Comparison of ENCODE assay signal across 22 cellular contexts in the genomic region with DNA sequence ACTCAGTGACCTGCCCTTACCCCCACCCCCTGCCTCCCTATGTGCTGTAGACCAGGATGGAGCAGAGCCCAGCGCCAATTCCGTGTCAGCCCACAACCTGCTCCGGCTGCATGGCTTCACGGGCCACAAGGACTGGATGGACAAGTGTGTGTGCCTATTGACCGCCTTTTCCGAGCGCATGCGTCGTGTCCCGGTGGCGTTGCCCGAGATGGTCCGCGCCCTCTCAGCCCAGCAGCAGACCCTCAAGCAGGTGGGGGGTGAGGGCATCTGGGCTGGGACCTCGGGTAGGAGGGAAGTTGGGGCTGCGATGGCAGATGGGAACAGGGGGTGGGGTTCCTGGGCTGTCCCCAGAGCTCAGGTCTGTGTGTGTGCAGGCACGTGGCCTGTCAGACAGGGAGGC. TPM values are rescaled to one million over a fixed set of nuclear protein-coding genes. Genes with fewer than 3 reads are reported as not detected.
DNase-seq lines count a peak whose midpoint lies in the region; ATAC-seq, FAIRE-seq and TF ChIP-seq lines count a peak whose summit lies in the region.
"Had no signal": no experiment of that assay in that cellular context is flagged by ENCODE, and none has a peak within 500 bp of the region (broad histone marks: within the 10 kb centered on the region; RNA-seq: fewer than 3 reads in every experiment).

No MANE protein-coding gene starts in this region.

- peaks cover 0 to 30% of the 10 kb centered on the region in 2 experiments; a peak in 2 of 3 replicates for H3K36me3 ChIP-seq in HEK293 (ENCODE audit: control insufficient read depth in 2 of 2, insufficient read depth in 1 of 2, low read length in 2 of 2)
- H3K36me3 ChIP-seq in H1 (ENCODE audit: control insufficient read depth in 2 of 4, insufficient read depth in 4 of 4, low read length in 3 of 4), result no peaks in the 10 kb centered on the region
- H3K36me3 ChIP-seq in aorta (ENCODE audit: control insufficient read depth in 1 of 2, insufficient read depth in 2 of 2, low read length in 1 of 2), result peaks cover 0 to 2% of the 10 kb centered on the region in 2 donors
- H3K36me3 ChIP-seq: BE2C; BLaER1 treated with 17β-estradiol and CSF1 and Interleukin-3, amounts not matched to agents 10 nM and 100 nM had no signal

- H3K79me2 ChIP-seq in H1 (ENCODE audit: control insufficient read depth in 1 of 2, insufficient read depth in 2 of 2, low read length in 2 of 2), result no peaks in the 10 kb centered on the region

- no peak overlapping the region for H3K4me3 Mint-ChIP-seq in naive thymus-derived CD8-positive, alpha-beta T cell
- H3K4me3 Mint-ChIP-seq: CD4-positive, alpha-beta memory T cell had no signal

- FAIRE-seq in H1 (lab: Jason Lieb, UNC), result no peak
- FAIRE-seq: A549, GM12892 had no signal

- H3K4me1 Mint-ChIP-seq in naive thymus-derived CD8-positive, alpha-beta T cell, result peaks cover 3 to 11% (median 8%) of the 10 kb centered on the region in 4 donors

- CTCF ChIA-PET in HEK293 (lab: Yijun Ruan, JAX), result no interaction called here
- CTCF ChIA-PET in H1 (lab: Charles Lee; ENCODE audit: partially characterized antibody), result interaction anchor here (1.1 to 12.4 kb wide), 6 partner anchors 49 to 142 kb away, joined by 3 to 404 read pairs (median 24); no protein-coding TSS in a partner anchor

- H3K4me3 ChIP-seq in HEK293 (ENCODE audit: low read depth, low read length) (no peak overlapping the region), H1 (ENCODE audit: extremely low read depth in 1 of 4, insufficient read depth in 2 of 4, low read depth in 3 of 4, low read length in 4 of 4) (no peak overlapping the region), aorta (ENCODE audit: low read length in 2 of 2) (no peak overlapping the region)
- H3K4me3 ChIP-seq: A549; BLaER1 treated with 17β-estradiol and CSF1 and Interleukin-3, amounts not matched to agents 10 nM and 100 nM had no signal

- H3K79me1 ChIP-seq in H1 (ENCODE audit: low read depth, low read length), result no peaks in the 10 kb centered on the region

- H3K36me3 Mint-ChIP-seq in naive thymus-derived CD8-positive, alpha-beta T cell, result peaks cover 0 to 9% (median 7%) of the 10 kb centered on the region in 3 donors
- H3K36me3 Mint-ChIP-seq: CD4-positive, alpha-beta memory T cell had no signal

- H3K9me3 Mint-ChIP-seq in naive thymus-derived CD8-positive, alpha-beta T cell, result no peaks in the 10 kb centered on the region
- H3K9me3 Mint-ChIP-seq: CD4-positive, alpha-beta memory T cell had no signal

- H3K18ac ChIP-seq in H1 (ENCODE audit: extremely low read depth, low read length), result no peak overlapping the region

- H4K5ac ChIP-seq in H1 (ENCODE audit: insufficient read length, low read depth, low read length), result no peak overlapping the region

- TF ChIP-seq CTCF in HEK293 (tag by site-specific recombination; IDR thresholded peaks at IDR 0.05) (no peak), VCaP (conservative IDR thresholded peaks at IDR 0.05) (no peak), H1 (IDR thresholded peaks at IDR 0.05; ENCODE audit: control extremely low read depth in 1 of 3, insufficient read depth in 1 of 3, low read depth in 1 of 3, low read length in 3 of 3) (no peak)

- no peak overlapping the region for H2AFZ ChIP-seq in H1 (ENCODE audit: low read length)

- H3K4ac ChIP-seq in H1 (replicated peaks; ENCODE audit: insufficient read length, low read depth, low read length), result no peak overlapping the region

- H3K4me1 ChIP-seq in HEK293 (ENCODE audit: control insufficient read depth, insufficient read depth, low read length), result no peaks in the 10 kb centered on the region
- H3K4me1 ChIP-seq in H1 (replicated peaks in 1 of 4; ENCODE audit: control insufficient read depth in 3 of 4, insufficient read depth in 4 of 4, low read length in 3 of 4), result peaks cover 0 to 9% (median 3%) of the 10 kb centered on the region in 4 experiments; a peak in 4 of 7 replicates
- no peaks in the 10 kb centered on the region for H3K4me1 ChIP-seq in aorta (ENCODE audit: control insufficient read depth in 1 of 2, insufficient read depth in 2 of 2, low read length in 2 of 2)

- no peak overlapping the region for H2BK12ac ChIP-seq in H1 (ENCODE audit: low read depth, low read length)

- DNase-seq in H1 (ENCODE audit: low read depth in 1 of 2, low spot score in 2 of 2) (no peak), aorta (no peak)
- DNase-seq in naive thymus-derived CD8-positive, alpha-beta T cell, result no peak
- DNase-seq: 8988T; ACHN; AML-193; BE2C; Calu3; CD4-positive, alpha-beta memory T cell; COR-L47; DMS53; DMS79 treated with DMSO at 0.1 percent for 48 hours; GF-D8; GOT3; H7; HCEC 1CT had no signal

- peak overlapping the region; percentile 61; the same call in 1 of the 2 replicates for H2BK15ac ChIP-seq in H1 (ENCODE audit: low read length)

- H3K27me3 Mint-ChIP-seq in naive thymus-derived CD8-positive, alpha-beta T cell, result peaks cover 5 to 21% (median 12%) of the 10 kb centered on the region in 5 donors

- H2BK120ac ChIP-seq in H1 (replicated peaks; ENCODE audit: low read depth, low read length), result no peak overlapping the region

- no peak overlapping the region for H3K56ac ChIP-seq in H1 (replicated peaks; ENCODE audit: insufficient read length, low read depth, low read length)

- H3K23ac ChIP-seq in H1 (ENCODE audit: insufficient read length), result no peak overlapping the region

- H3K9ac ChIP-seq in H1 (replicated peaks in 1 of 4; ENCODE audit: extremely low read depth in 1 of 4, low read depth in 3 of 4, low read length in 3 of 4), result no peak overlapping the region
- H3K9ac ChIP-seq: BLaER1 treated with 17β-estradiol and CSF1 and Interleukin-3, amounts not matched to agents 10 nM and 100 nM had no signal

- no peak overlapping the region for H2AK5ac ChIP-seq in H1 (ENCODE audit: low read depth, low read length)

- H2BK5ac ChIP-seq in H1 (ENCODE audit: low read depth, low read length), result no peak overlapping the region

- no peak for TF ChIP-seq POLR2A in H1 (IDR thresholded peaks at IDR 0.05; ENCODE audit: control extremely low read depth in 1 of 2, low read depth in 2 of 2, low read length in 2 of 2)

- intact Hi-C loops in aorta (cut with DNase I), result loop anchor here in 1 of 2 donors (5.0 kb wide), 1 partner anchor 143 kb away; no protein-coding TSS in a partner anchor

- H3K9me3 ChIP-seq in HEK293 (ENCODE audit: control insufficient read depth, insufficient read depth, low read depth, low read length) (no peaks in the 10 kb centered on the region), H1 (ENCODE audit: insufficient read depth in 2 of 2, low read depth in 1 of 2, low read length in 1 of 2) (no peaks in the 10 kb centered on the region), aorta (ENCODE audit: control insufficient read depth, low read length) (no peaks in the 10 kb centered on the region)
- H3K9me3 ChIP-seq: A549; BE2C; BLaER1 treated with 17β-estradiol and CSF1 and Interleukin-3, amounts not matched to agents 10 nM and 100 nM had no signal

- no peak overlapping the region for H2BK20ac ChIP-seq in H1 (ENCODE audit: low read length)

- H3K14ac ChIP-seq in H1 (ENCODE audit: insufficient read length), result no peak overlapping the region

- POLR2A ChIA-PET in HEK293 (lab: Yijun Ruan, JAX), result no interaction called here
- POLR2A ChIA-PET in H1 (lab: Charles Lee; ENCODE audit: partially characterized antibody), result interaction anchor here (1.5 kb wide), 1 partner anchor 165 kb away, joined by 3 read pairs; the partner anchor contains the start of gene LUC7L3
- POLR2A ChIA-PET in naive thymus-derived CD8-positive, alpha-beta T cell (lab: Charles Lee), result no interaction called here

- H4K8ac ChIP-seq in H1 (ENCODE audit: extremely low read depth, insufficient read depth, low read length), result no peak overlapping the region; the same call in 1 of the 2 replicates

- WGBS in H1 (ENCODE audit: extremely low coverage in 1 of 2, insufficient coverage in 1 of 2, insufficient read length in 1 of 2, insufficient replicate concordance in 2 of 2, low coverage in 1 of 2, low lambda C conversion rate in 2 of 2, missing lambda C conversion rate in 1 of 2), 2 experiments, result 90% methylated on average over 15 of the region's 17 CpGs; no CpG with 5 or more reads in 1 of the 2 experiments
- WGBS in aorta, 2 donors, result 94 to 96% methylated on average over 17 of the region's 17 CpGs

- no peak overlapping the region for H4K91ac ChIP-seq in H1 (replicated peaks; ENCODE audit: insufficient read length, low read length)

- TF ChIP-seq EP300 in H1 (IDR thresholded peaks at IDR 0.05; ENCODE audit: borderline replicate concordance in 1 of 2, low read depth in 2 of 2, low read length in 2 of 2), result no peak

- H4K20me1 ChIP-seq in H1 (replicated peaks in 1 of 2; ENCODE audit: control insufficient read depth in 1 of 2, insufficient read depth in 2 of 2, low read length in 2 of 2), result no peaks in the 10 kb centered on the region

- no peak overlapping the region for H3K27ac Mint-ChIP-seq in naive thymus-derived CD8-positive, alpha-beta T cell
- H3K27ac Mint-ChIP-seq: CD4-positive, alpha-beta memory T cell had no signal

- no peak overlapping the region for H3K4me2 ChIP-seq in H1 (ENCODE audit: insufficient read depth in 1 of 2, low read depth in 2 of 2, low read length in 2 of 2)
- H3K4me2 ChIP-seq: A549; BLaER1 treated with 17β-estradiol and CSF1 and Interleukin-3, amounts not matched to agents 10 nM and 100 nM had no signal

- no peak for TF ChIP-seq RAD21 in H1 (IDR thresholded peaks at IDR 0.05 in 1 of 2, conservative IDR thresholded peaks at IDR 0.05 in 1 of 2; ENCODE audit: low read depth in 2 of 2, low read length in 2 of 2)

- ATAC-seq in naive thymus-derived CD8-positive, alpha-beta T cell, result no peak
- ATAC-seq in aorta (ENCODE audit: low FRiP score), result no peak
- ATAC-seq: A549 had no signal

- no peak overlapping the region for H3K27ac ChIP-seq in HEK293 (ENCODE audit: extremely low read depth, low read depth, low read length)
- peak overlapping the region; percentile 10; the same call in 1 of the 2 replicates for H3K27ac ChIP-seq in VCaP
- H3K27ac ChIP-seq in H1 (ENCODE audit: low read depth, low read length), result no peak overlapping the region
- H3K27ac ChIP-seq in aorta (ENCODE audit: low read depth in 1 of 2, low read length in 2 of 2), result no peak overlapping the region
- H3K27ac ChIP-seq: A549; BLaER1 treated with 17β-estradiol and CSF1 and Interleukin-3, amounts not matched to agents 10 nM and 100 nM had no signal

- H3K23me2 ChIP-seq in H1 (ENCODE audit: low read depth, low read length), result peaks cover 5% of the 10 kb centered on the region; the same call in 1 of the 2 replicates

- H3K27me3 ChIP-seq in H1 (replicated peaks in 1 of 4; ENCODE audit: control insufficient read depth in 3 of 4, extremely low read depth in 1 of 4, insufficient read depth in 3 of 4, low read length in 3 of 4) (peaks cover 0 to 25% (median 19%) of the 10 kb centered on the region in 4 experiments; a peak in 6 of 7 replicates), aorta (ENCODE audit: control insufficient read depth in 1 of 2, insufficient read depth in 2 of 2, low read length in 1 of 2) (no peaks in the 10 kb centered on the region)
- H3K27me3 ChIP-seq: BE2C had no signal

RNA-seq across cellular contexts. Expression of gene CACNA1G, which starts 6.3 kb away (rescaled TPM):
- total RNA-seq in H1 (2021; fragmentation: NEBNext Ultra II Directional; extraction: Animal tissue kit (Norgen Biotek cat#: 25700)), result 4.8 and 4.9 TPM in 2 replicates
- 2.9 and 4.8 TPM in 2 replicates for polyA plus RNA-seq in H1 (2011; rRNA removed)
- polyA plus RNA-seq in H1 (2011; cell fraction: cytosol; rRNA removed), result 3.4 TPM
- 10.8 TPM for polyA plus RNA-seq in H1 (2011; cell fraction: nucleus; rRNA removed)
- 4.0 to 4.7 TPM (median 4.5 TPM) in 4 replicates for polyA plus RNA-seq in H1 (2012, experiment 1 of 2)
- 4.1 TPM for polyA plus RNA-seq in H1 (2012, experiment 2 of 2)
- 2.5 TPM for polyA plus RNA-seq in H1 (2013, experiment 1 of 2)
- 2.6 TPM for polyA plus RNA-seq in H1 (2013, experiment 2 of 2)
- polyA minus RNA-seq in H1 (2011; rRNA and poly(A)+ RNA removed), result 5.9 and 6.1 TPM in 2 replicates
- 3.8 TPM for polyA minus RNA-seq in H1 (2011; cell fraction: cytosol; rRNA and poly(A)+ RNA removed)
- 7.7 TPM for polyA minus RNA-seq in H1 (2011; cell fraction: nucleus; rRNA and poly(A)+ RNA removed)
- total RNA-seq in naive thymus-derived CD8-positive, alpha-beta T cell, result under 1 TPM in 1 of 2 experiments, not detected in 1; 0.05 TPM
- not detected for polyA plus RNA-seq in naive thymus-derived CD8-positive, alpha-beta T cell
- total RNA-seq in aorta, result 1 to 10 TPM in 1 of 2 donors, under 1 TPM in 1; 0.29 to 2.8 TPM
- polyA plus RNA-seq in aorta, result not detected
- total RNA-seq: Calu3; CD4-positive, alpha-beta memory T cell had no signal
- polyA plus RNA-seq: CD4-positive, alpha-beta memory T cell had no signal

RNA-seq across cellular contexts. Expression of gene SPATA20, which starts 7.2 kb away (rescaled TPM):
- total RNA-seq in H1 (2021; fragmentation: NEBNext Ultra II Directional; extraction: Animal tissue kit (Norgen Biotek cat#: 25700)), result 16.2 and 16.7 TPM in 2 replicates
- polyA plus RNA-seq in H1 (2011; rRNA removed), result 17.5 and 23.2 TPM in 2 replicates
- polyA plus RNA-seq in H1 (2011; cell fraction: cytosol; rRNA removed), result 18.3 TPM
- 124 TPM for polyA plus RNA-seq in H1 (2011; cell fraction: nucleus; rRNA removed)
- 10.5 to 22.8 TPM (median 22.0 TPM) in 4 replicates for polyA plus RNA-seq in H1 (2012, experiment 1 of 2)
- polyA plus RNA-seq in H1 (2012, experiment 2 of 2), result 15.5 TPM
- 16.1 TPM for polyA plus RNA-seq in H1 (2013, experiment 1 of 2)
- polyA plus RNA-seq in H1 (2013, experiment 2 of 2), result 14.2 TPM
- polyA minus RNA-seq in H1 (2011; rRNA and poly(A)+ RNA removed), result 9.0 and 10.5 TPM in 2 replicates
- 10.6 TPM for polyA minus RNA-seq in H1 (2011; cell fraction: cytosol; rRNA and poly(A)+ RNA removed)
- 32.9 TPM for polyA minus RNA-seq in H1 (2011; cell fraction: nucleus; rRNA and poly(A)+ RNA removed)
- 10 to 100 TPM; 33.2 to 39.8 TPM for total RNA-seq in naive thymus-derived CD8-positive, alpha-beta T cell
- 1 to 10 TPM; 6.9 to 8.9 (median 7.5) TPM for polyA plus RNA-seq in naive thymus-derived CD8-positive, alpha-beta T cell
- total RNA-seq in aorta, result 10 to 100 TPM; 27.8 to 41.9 TPM
- polyA plus RNA-seq in aorta, result 10 to 100 TPM; 16.7 to 64.0 TPM

RNA-seq across cellular contexts. Expression of gene EPN3, which starts 21.7 kb away (rescaled TPM):
- total RNA-seq in H1 (2021; fragmentation: NEBNext Ultra II Directional; extraction: Animal tissue kit (Norgen Biotek cat#: 25700)), result 5.8 and 7.9 TPM in 2 replicates
- polyA plus RNA-seq in H1 (2011; rRNA removed), result 6.7 and 8.1 TPM in 2 replicates
- 4.7 TPM for polyA plus RNA-seq in H1 (2011; cell fraction: cytosol; rRNA removed)
- polyA plus RNA-seq in H1 (2011; cell fraction: nucleus; rRNA removed), result 9.8 TPM
- 4.6 to 8.1 TPM (median 4.8 TPM) in 4 replicates for polyA plus RNA-seq in H1 (2012, experiment 1 of 2)
- 18.3 TPM for polyA plus RNA-seq in H1 (2012, experiment 2 of 2)
- 4.9 TPM for polyA plus RNA-seq in H1 (2013, experiment 1 of 2)
- polyA plus RNA-seq in H1 (2013, experiment 2 of 2), result 5.5 TPM
- polyA minus RNA-seq in H1 (2011; rRNA and poly(A)+ RNA removed), result 3.8 and 4.1 TPM in 2 replicates
- 5.2 TPM for polyA minus RNA-seq in H1 (2011; cell fraction: cytosol; rRNA and poly(A)+ RNA removed)
- 11.3 TPM for polyA minus RNA-seq in H1 (2011; cell fraction: nucleus; rRNA and poly(A)+ RNA removed)
- total RNA-seq in naive thymus-derived CD8-positive, alpha-beta T cell, result not detected
- polyA plus RNA-seq in naive thymus-derived CD8-positive, alpha-beta T cell, result not detected
- not detected for total RNA-seq in aorta
- 1 to 10 TPM; 1.5 to 1.9 TPM for polyA plus RNA-seq in aorta
- total RNA-seq: CD4-positive, alpha-beta memory T cell; Daoy had no signal
- polyA plus RNA-seq: CD4-positive, alpha-beta memory T cell had no signal

RNA-seq across cellular contexts. Expression of gene MYCBPAP, which starts 46.0 kb away (rescaled TPM):
- 1.7 and 3.3 TPM in 2 replicates for total RNA-seq in H1 (2021; fragmentation: NEBNext Ultra II Directional; extraction: Animal tissue kit (Norgen Biotek cat#: 25700))
- 0.89 and 1.2 TPM in 2 replicates for polyA plus RNA-seq in H1 (2011; rRNA removed)
- 2.8 TPM for polyA plus RNA-seq in H1 (2011; cell fraction: cytosol; rRNA removed)
- polyA plus RNA-seq in H1 (2011; cell fraction: nucleus; rRNA removed), result 9.0 TPM
- polyA plus RNA-seq in H1 (2012, experiment 1 of 2), result 0.88 to 2.6 TPM (median 2.1 TPM) in 4 replicates
- 1.0 TPM for polyA plus RNA-seq in H1 (2012, experiment 2 of 2)
- 0.85 TPM for polyA plus RNA-seq in H1 (2013, experiment 1 of 2)
- polyA plus RNA-seq in H1 (2013, experiment 2 of 2), result 0.68 TPM
- 2.2 and 2.6 TPM in 2 replicates for polyA minus RNA-seq in H1 (2011; rRNA and poly(A)+ RNA removed)
- 2.4 TPM for polyA minus RNA-seq in H1 (2011; cell fraction: cytosol; rRNA and poly(A)+ RNA removed)
- polyA minus RNA-seq in H1 (2011; cell fraction: nucleus; rRNA and poly(A)+ RNA removed), result 6.1 TPM
- 1 to 10 TPM; 1.3 to 2.6 TPM for total RNA-seq in naive thymus-derived CD8-positive, alpha-beta T cell
- polyA plus RNA-seq in naive thymus-derived CD8-positive, alpha-beta T cell, result 1 to 10 TPM in 1 of 3 donors, under 1 TPM in 1, not detected in 1; 0.80 to 1.3 TPM
- 1 to 10 TPM; 1.3 to 1.8 TPM for total RNA-seq in aorta
- 1 to 10 TPM in 1 of 2 donors, under 1 TPM in 1; 0.77 to 1.0 TPM for polyA plus RNA-seq in aorta
